18 cellular contexts compared by ENCODE assay signal in the genomic region with DNA sequence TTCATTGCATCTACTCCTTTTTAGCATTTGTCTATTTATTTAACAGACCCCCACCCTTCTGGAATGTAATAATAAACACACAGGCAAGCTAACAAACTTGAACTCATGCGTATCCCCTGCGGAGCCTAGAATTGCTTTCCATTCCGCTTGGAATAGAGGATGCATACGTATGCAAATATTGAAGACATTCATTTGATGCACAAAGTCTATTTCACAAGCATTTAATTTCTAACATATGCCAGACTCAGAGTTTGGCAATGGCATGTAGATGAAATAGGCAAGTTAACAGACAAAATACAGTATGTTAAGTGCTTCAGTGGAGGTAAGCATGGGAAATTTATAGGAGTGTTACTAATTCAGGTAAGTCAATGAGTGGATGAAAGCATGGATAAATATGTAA.
DNase-seq lines count a peak whose midpoint lies in the region; ATAC-seq and TF ChIP-seq lines count a peak whose summit lies in the region.
"Had no signal": no experiment of that assay in that cellular context is flagged by ENCODE, and none has a peak within 500 bp of the region (broad histone marks: within the 10 kb centered on the region; RNA-seq: fewer than 3 reads in every experiment).

No MANE protein-coding gene starts in this region.

- no peak for TF ChIP-seq CTCF in osteoblast (IDR thresholded peaks at IDR 0.05; ENCODE audit: extremely low read depth, low read depth, low read length)

- H3K9me2 ChIP-seq in GM23248 (ENCODE audit: insufficient read depth) = no peaks in the 10 kb centered on the region

- DNase-seq in GM23248 (peak; percentile 60), NCI-H69 (lab: John Stamatoyannopoulos, UW) (peak; percentile 74), fibroblast of gingiva (ENCODE audit: low read depth) (peak; percentile 73), osteoblast (ENCODE audit: insufficient read length, low spot score, missing footprints) (no peak), hippocampal formation (lab: John Stamatoyannopoulos, UW) (no peak), iPS-NIHi7 (ENCODE audit: extremely low spot score) (no peak)
- DNase-seq: activated CD8-positive, alpha-beta memory T cell treated with anti-CD3 and anti-CD28 coated beads, Interleukin-2, amount 50 U/mL, for 4 hours; AML-193; CD8-positive, alpha-beta memory T cell; GOT3; NCI-H2107; stimulated activated CD4-positive, alpha-beta T cell treated with anti-CD3 and anti-CD28 coated beads, Interleukin-1b, Interleukin-23, amount 100 ng/mL, for 48 hours; T-helper 9 cell; uterus had no signal

- no peak for ATAC-seq in HG03139 (IDR thresholded peaks at IDR 0.05; ENCODE audit: unreplicated experiment)

- H3K4me3 ChIP-seq in GM23248 (peak overlapping the region; percentile 24; the same call in 1 of the 2 replicates), osteoblast (ENCODE audit: insufficient read depth, low read length) (no peak overlapping the region)
- H3K4me3 ChIP-seq: coronary artery, MG63, prostate gland, uterus had no signal

- H3K4me1 ChIP-seq in GM23248 (ENCODE audit: insufficient read depth) (peaks cover 17% of the 10 kb centered on the region), osteoblast (ENCODE audit: insufficient read depth, low read length) (peaks cover 13% of the 10 kb centered on the region)
- H3K4me1 ChIP-seq: prostate gland, uterus had no signal

- H3F3A ChIP-seq in GM23248 (ENCODE audit: insufficient read depth) = peaks cover 16% of the 10 kb centered on the region

- H3K79me2 ChIP-seq in GM23248 (ENCODE audit: insufficient read depth) (no peaks in the 10 kb centered on the region), osteoblast (ENCODE audit: insufficient read depth, low read length) (no peaks in the 10 kb centered on the region)

- H3K9ac ChIP-seq in GM23248 = peak overlapping the region; percentile 52

- H3K27ac ChIP-seq in GM23248 (peak overlapping the region; percentile 83), osteoblast (ENCODE audit: low read depth, low read length) (peak overlapping the region; percentile 20)
- H3K27ac ChIP-seq: coronary artery, prostate gland, uterus had no signal

- no peaks in the 10 kb centered on the region for H3K9me3 ChIP-seq in GM23248 (ENCODE audit: low read depth)
- H3K9me3 ChIP-seq in osteoblast (ENCODE audit: low read depth, low read length) = no peaks in the 10 kb centered on the region
- H3K9me3 ChIP-seq: MG63, prostate gland, uterus had no signal

- in situ Hi-C loops in GM23248 (cut with MboI) = no loop called here

- WGBS in GM23248 (ENCODE audit: low coverage in 1 of 2, low lambda C conversion rate in 2 of 2, missing lambda C conversion rate in 2 of 2), 2 experiments = 17 to 22% methylated on average over 4 of the region's 4 CpGs

- H4K20me1 ChIP-seq in GM23248 (ENCODE audit: insufficient read depth) = no peaks in the 10 kb centered on the region
- no peaks in the 10 kb centered on the region for H4K20me1 ChIP-seq in osteoblast (ENCODE audit: insufficient read depth, low read length)

- H3K4me2 ChIP-seq in GM23248 (ENCODE audit: unreplicated experiment) (peak overlapping the region; percentile 59), osteoblast (ENCODE audit: insufficient read depth, low read length) (peak overlapping the region; percentile 61)

- H3K27me3 ChIP-seq in GM23248 (replicated peaks; ENCODE audit: insufficient read depth) (no peaks in the 10 kb centered on the region), osteoblast (ENCODE audit: insufficient read depth, low read length) (no peaks in the 10 kb centered on the region)
- H3K27me3 ChIP-seq: MG63, uterus had no signal

- no peaks in the 10 kb centered on the region for H3K36me3 ChIP-seq in GM23248 (ENCODE audit: low read depth)
- H3K36me3 ChIP-seq in osteoblast (ENCODE audit: insufficient read depth, low read length) = no peaks in the 10 kb centered on the region
- H3K36me3 ChIP-seq: MG63, prostate gland, uterus had no signal

- H2AFZ ChIP-seq in GM23248 (peak overlapping the region; percentile 64), osteoblast (ENCODE audit: low read length) (no peak overlapping the region)

Comparison
In these comparisons a context has a peak if more than half of its experiments do, and no peak if none do; other contexts are left out.
1. DNase-seq: peak in GM23248 (single experiment), NCI-H69 (single experiment) and fibroblast of gingiva (single experiment); none in osteoblast (single experiment), hippocampal formation (0 of 2) and iPS-NIHi7 (single experiment).